ENCODE assay signal across 1 cellular context in genomic region chr1:6072774-6073479, GRCh38.
TF ChIP-seq lines count a peak whose summit lies in the region.

No MANE protein-coding gene starts in this region.

TF ChIP-seq in HepG2, 621 proteins besides CTCF, POLR2A, EP300 and RAD21:
- peak; percentile 48; the same call in 1 of the 2 replicates for TF ChIP-seq RFX1 (IDR thresholded peaks at IDR 0.05)
- TF ChIP-seq ZNF577 (CRISPR knock-in tag; IDR thresholded peaks at IDR 0.05; ENCODE audit: borderline replicate concordance, low read depth): no peak
